In genomic region chr2:211931314-211931713, GRCh38 we compare ENCODE assay signal across 22 cellular contexts.
"Had no signal": no experiment of that assay in that cellular context is flagged by ENCODE, and none has a peak within 500 bp of the region (broad histone marks: within the 10 kb centered on the region; RNA-seq: fewer than 3 reads in every experiment).

No MANE protein-coding gene starts in this region.

- H3K27me3 Mint-ChIP-seq: activated naive CD8-positive, alpha-beta T cell; activated T-cell treated with anti-CD3 and anti-CD28 coated beads, Interleukin-2, amount 50 U/mL, for 24 hours; activated T-helper 17 cell treated with anti-CD3 and anti-CD28 coated beads, Interleukin-2, amount 50 U/mL, for 72 hours; stimulated activated naive CD8-positive, alpha-beta T cell treated with anti-CD3 and anti-CD28 coated beads, Interleukin-15, amount 100 ng/mL, for 72 hours had no signal

- H3K4me3 Mint-ChIP-seq: activated naive CD8-positive, alpha-beta T cell; activated T-cell treated with anti-CD3 and anti-CD28 coated beads, Interleukin-2, amount 50 U/mL, for 24 hours; activated T-helper 17 cell treated with anti-CD3 and anti-CD28 coated beads, Interleukin-2, amount 50 U/mL, for 72 hours; nephron progenitor cell; stimulated activated naive CD8-positive, alpha-beta T cell treated with anti-CD3 and anti-CD28 coated beads, Interleukin-15, amount 100 ng/mL, for 72 hours had no signal

- ATAC-seq: activated T-helper 17 cell treated with anti-CD3 and anti-CD28 coated beads, Interleukin-2, amount 50 U/mL, for 72 hours; mucosa of descending colon; right lobe of liver; stimulated activated naive CD8-positive, alpha-beta T cell treated with anti-CD3 and anti-CD28 coated beads, Interleukin-15, amount 100 ng/mL, for 72 hours had no signal

- H3K9me3 ChIP-seq: adrenal gland, mucosa of descending colon, right lobe of liver, tibial nerve had no signal

- H3K27ac Mint-ChIP-seq: activated naive CD8-positive, alpha-beta T cell; activated T-cell treated with anti-CD3 and anti-CD28 coated beads, Interleukin-2, amount 50 U/mL, for 24 hours; activated T-helper 17 cell treated with anti-CD3 and anti-CD28 coated beads, Interleukin-2, amount 50 U/mL, for 72 hours; nephron progenitor cell; stimulated activated naive CD8-positive, alpha-beta T cell treated with anti-CD3 and anti-CD28 coated beads, Interleukin-15, amount 100 ng/mL, for 72 hours had no signal

- H3K27ac ChIP-seq: adrenal gland, cardiac muscle cell, parathyroid adenoma, right lobe of liver, skin epidermis, tibial nerve, WERI-Rb-1 had no signal

- H3K4me1 Mint-ChIP-seq: activated T-helper 17 cell treated with anti-CD3 and anti-CD28 coated beads, Interleukin-2, amount 50 U/mL, for 72 hours; nephron progenitor cell; stimulated activated naive CD8-positive, alpha-beta T cell treated with anti-CD3 and anti-CD28 coated beads, Interleukin-15, amount 100 ng/mL, for 72 hours had no signal

- H3K4me3 ChIP-seq: adrenal gland, cardiac muscle cell, mucosa of descending colon, right lobe of liver, skin epidermis, tibial nerve had no signal

- H2AFZ ChIP-seq: parathyroid adenoma had no signal

- H3K27me3 ChIP-seq: adrenal gland, cardiac muscle cell, right lobe of liver, tibial nerve had no signal

- H3K36me3 Mint-ChIP-seq: activated naive CD8-positive, alpha-beta T cell had no signal

- H3K9me3 Mint-ChIP-seq: activated T-helper 17 cell treated with anti-CD3 and anti-CD28 coated beads, Interleukin-2, amount 50 U/mL, for 72 hours; nephron progenitor cell; stimulated activated naive CD8-positive, alpha-beta T cell treated with anti-CD3 and anti-CD28 coated beads, Interleukin-15, amount 100 ng/mL, for 72 hours had no signal

- H3K79me2 ChIP-seq: parathyroid adenoma had no signal

- H3K9ac ChIP-seq: parathyroid adenoma had no signal

- H3K36me3 ChIP-seq: adrenal gland, cardiac muscle cell, right lobe of liver, tibial nerve, WERI-Rb-1 had no signal

- DNase-seq: activated naive CD4-positive, alpha-beta T cell; activated T-cell treated with anti-CD3 and anti-CD28 coated beads, Interleukin-2, amount 50 U/mL, for 24 hours; adrenal gland; cortex of kidney; erythroblast; foreskin melanocyte; hypothalamus; mesendoderm; mucosa of descending colon; nephron progenitor cell; nucleus accumbens; right lobe of liver; stimulated activated CD4-positive, alpha-beta T cell treated with anti-CD3 and anti-CD28 coated beads, Interleukin-1b, Interleukin-23, amount 100 ng/mL, for 48 hours; stimulated activated naive CD8-positive, alpha-beta T cell treated with anti-CD3 and anti-CD28 coated beads, Interleukin-15, amount 100 ng/mL, for 72 hours; T-helper 1 cell; WERI-Rb-1 had no signal

- H3K4me1 ChIP-seq: adrenal gland, parathyroid adenoma, right lobe of liver, tibial nerve had no signal
